In genomic region chr7:131546583-131547111, GRCh38 we compare ENCODE assay signal across 1 cellular context.
TF ChIP-seq lines count a peak whose summit lies in the region.

No MANE protein-coding gene starts in this region.

TF ChIP-seq in GM23338, 12 proteins besides CTCF, POLR2A, EP300 and RAD21 (continued from another document):
- TF ChIP-seq ETS1 (IDR thresholded peaks at IDR 0.05) (no peak), ZNF114 (CRISPR knock-in tag; IDR thresholded peaks at IDR 0.05) (no peak)
